ENCODE assay signal across 23 cellular contexts in the genomic region with DNA sequence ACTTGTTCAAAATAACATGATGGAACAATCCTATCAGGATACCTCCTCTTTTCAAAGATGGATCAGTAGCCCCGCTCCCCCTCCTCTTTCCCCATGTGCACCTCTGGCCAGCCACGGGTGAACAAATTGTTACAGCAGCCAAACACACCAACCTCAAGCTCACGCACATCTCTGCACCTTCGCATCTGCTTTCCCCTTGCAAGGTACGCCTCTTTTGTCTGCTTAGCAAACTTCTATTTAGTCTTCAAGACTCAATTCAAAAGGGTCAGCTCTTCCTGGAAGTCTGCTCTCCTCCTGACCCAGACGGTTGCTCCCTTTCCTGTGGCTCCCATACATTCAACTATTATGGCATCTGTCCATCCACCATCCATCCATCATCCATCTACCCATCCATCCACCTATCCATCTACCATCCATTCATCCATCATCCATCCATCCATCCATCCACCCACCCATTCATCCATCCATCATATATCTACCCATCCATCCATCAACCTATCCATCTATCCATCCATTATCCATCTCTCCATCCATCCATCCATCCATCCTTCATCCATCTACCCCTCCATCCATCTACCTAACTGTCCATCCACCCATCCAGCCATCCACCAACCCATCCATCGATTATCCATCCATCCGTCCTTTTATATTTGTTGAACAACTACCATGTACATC. TPM values are rescaled to one million over a fixed set of nuclear protein-coding genes. Genes with fewer than 3 reads are reported as not detected.
"Had no signal": no experiment of that assay in that cellular context is flagged by ENCODE, and none has a peak within 500 bp of the region (broad histone marks: within the 10 kb centered on the region; RNA-seq: fewer than 3 reads in every experiment).

No MANE protein-coding gene starts in this region.

- H3K4me3 Mint-ChIP-seq: activated naive CD8-positive, alpha-beta T cell treated with anti-CD3 and anti-CD28 coated beads, Interleukin-2, amount 10 ng/mL, durations not matched to agents 7 days and 5 days; activated T-helper 1 cell treated with anti-CD3 and anti-CD28 coated beads, Interleukin-12 subunit alpha, Interleukin-12 subunit beta, Interleukin-2, Interleukin-4 antibody, amounts not matched to agents 30 ng/mL and 10 ng/mL and 1 ng/mL, durations not matched to agents 14 hours and 24 hours and 36 hours; brain; neural crest cell; T-helper 2 cell treated with Interferon-gamma antibody and Interleukin-4, amounts not matched to agents 5 μg/mL and 100 μg/mL, for 36 hours had no signal

- ATAC-seq: heart left ventricle, left ventricle myocardium superior had no signal

- H3K9me3 Mint-ChIP-seq: activated naive CD8-positive, alpha-beta T cell treated with anti-CD3 and anti-CD28 coated beads, Interleukin-2, amount 10 ng/mL, durations not matched to agents 7 days and 5 days; activated T-helper 1 cell treated with anti-CD3 and anti-CD28 coated beads, Interleukin-12 subunit alpha, Interleukin-12 subunit beta, Interleukin-2, Interleukin-4 antibody, amounts not matched to agents 30 ng/mL and 10 ng/mL and 1 ng/mL, durations not matched to agents 14 hours and 24 hours and 36 hours; brain; neural crest cell; T-helper 2 cell treated with Interferon-gamma antibody and Interleukin-4, amounts not matched to agents 5 μg/mL and 100 μg/mL, for 36 hours had no signal

- H3K27ac ChIP-seq: colonic mucosa, heart left ventricle, right atrium auricular region, transverse colon, vagina had no signal

- H3K27me3 ChIP-seq: colonic mucosa, right atrium auricular region, vagina had no signal

- H3K36me3 ChIP-seq: colonic mucosa, right atrium auricular region, transverse colon, vagina had no signal

- DNase-seq: activated CD4-positive, alpha-beta T cell treated with anti-CD3 and anti-CD28 coated beads, Interleukin-2, amount 50 U/mL, for 4 hours; activated gamma-delta T cell treated with Interleukin-2 at 50 U/mL for 16 hours; activated naive CD8-positive, alpha-beta T cell treated with anti-CD3 and anti-CD28 coated beads, Interleukin-2, amount 10 ng/mL, durations not matched to agents 7 days and 5 days; anterior cingulate cortex; caudate nucleus; colonic mucosa; erythroblast; foreskin melanocyte; kidney glomerular epithelial cell; left ventricle myocardium superior; stimulated activated CD4-positive, alpha-beta T cell treated with anti-CD3 and anti-CD28 coated beads, Interleukin-2, amount 100 ng/mL, for 24 hours; stimulated activated naive CD4-positive, alpha-beta T cell treated with Interleukin-2 at 50 U/mL for 16 hours; transverse colon had no signal

- H3K4me3 ChIP-seq: colonic mucosa, heart left ventricle, right atrium auricular region, transverse colon, vagina had no signal

- H3K27ac Mint-ChIP-seq: activated naive CD8-positive, alpha-beta T cell treated with anti-CD3 and anti-CD28 coated beads, Interleukin-2, amount 10 ng/mL, durations not matched to agents 7 days and 5 days; activated T-helper 1 cell treated with anti-CD3 and anti-CD28 coated beads, Interleukin-12 subunit alpha, Interleukin-12 subunit beta, Interleukin-2, Interleukin-4 antibody, amounts not matched to agents 30 ng/mL and 10 ng/mL and 1 ng/mL, durations not matched to agents 14 hours and 24 hours and 36 hours; progenitor cell of endocrine pancreas; T-helper 2 cell treated with Interferon-gamma antibody and Interleukin-4, amounts not matched to agents 5 μg/mL and 100 μg/mL, for 36 hours had no signal

- H3K9me3 ChIP-seq: colonic mucosa, heart left ventricle, right atrium auricular region, transverse colon, vagina had no signal

- H3K4me1 ChIP-seq: colonic mucosa had no signal

RNA-seq across cellular contexts. Expression of gene CDH22, which starts 36.3 kb away (rescaled TPM):
- total RNA-seq: activated CD8-positive, alpha-beta memory T cell treated with anti-CD3 and anti-CD28 coated beads for 36 hours; activated naive CD8-positive, alpha-beta T cell treated with anti-CD3 and anti-CD28 coated beads, Interleukin-2, amount 10 ng/mL, durations not matched to agents 7 days and 5 days; activated T-helper 1 cell treated with anti-CD3 and anti-CD28 coated beads, Interleukin-12 subunit alpha, Interleukin-12 subunit beta, Interleukin-2, Interleukin-4 antibody, amounts not matched to agents 30 ng/mL and 10 ng/mL and 1 ng/mL, durations not matched to agents 14 hours and 24 hours and 36 hours; myocyte; transverse colon had no signal
